ENCODE assay signal across 8 cellular contexts in genomic region chr11:12287374-12288211, GRCh38.
A peak's percentile ranks its signal among the peaks of the same experiment; 100 is the strongest.
DNase-seq lines count a peak whose midpoint lies in the region; ATAC-seq and TF ChIP-seq lines count a peak whose summit lies in the region.

No MANE protein-coding gene starts in this region.

- CTCF ChIA-PET in BJ (lab: Yijun Ruan, JAX) = interaction anchor here (0.6 to 11.6 kb wide), 28 partner anchors 10 to 1048 kb away, joined by 3 to 331 read pairs (median 4); no protein-coding TSS in a partner anchor

- TF ChIP-seq CTCF in BJ (IDR thresholded peaks at IDR 0.05; ENCODE audit: insufficient read depth, low read depth, low read length) (peak; percentile 60), retinal pigment epithelial cell (conservative IDR thresholded peaks at IDR 0.05; ENCODE audit: low read depth, low read length) (peak; percentile 71)

- no peak for ATAC-seq in GM18909 (IDR thresholded peaks at IDR 0.05; ENCODE audit: poor library complexity, unreplicated experiment)

- no peaks in the 10 kb centered on the region for H3K27me3 ChIP-seq in BJ (ENCODE audit: control insufficient read depth, insufficient read depth, low read length)

- DNase-seq in BJ (ENCODE audit: low read depth) = peak; percentile 87
- DNase-seq in HS-27A (ENCODE audit: low read depth) = peak; percentile 99
- DNase-seq in SK-N-DZ (ENCODE audit: low spot score) = peak; percentile 88
- DNase-seq in glomerular visceral epithelial cell (ENCODE audit: extremely low spot score) = peak; percentile 93
- peak; percentile 93 for DNase-seq in retinal pigment epithelial cell (ENCODE audit: low read depth)
- no peak for DNase-seq in activated gamma-delta T cell treated with Interleukin-2 at 50 U/mL for 16 hours
- DNase-seq in NCI-H1048 (lab: John Stamatoyannopoulos, UW) = no peak

- H3K36me3 ChIP-seq in BJ (ENCODE audit: control insufficient read depth, insufficient read depth, low read length) = no peaks in the 10 kb centered on the region

- POLR2A ChIA-PET in BJ (lab: Charles Lee) = interaction anchor here (0.5 to 1.8 kb wide), 6 partner anchors 201 to 1102 kb away, joined by 3 to 12 read pairs (median 3); no protein-coding TSS in a partner anchor

- peak overlapping the region; percentile 19; the same call in 1 of the 2 replicates for H3K4me3 ChIP-seq in BJ (ENCODE audit: low read depth, low read length)
- H3K4me3 ChIP-seq in retinal pigment epithelial cell (ENCODE audit: low read length) = peak overlapping the region; percentile 8

Comparison
In these comparisons a context has a peak if more than half of its experiments do, and no peak if none do; other contexts are left out.
1. DNase-seq: peak in BJ (single experiment), HS-27A (single experiment), SK-N-DZ (single experiment), glomerular visceral epithelial cell (single experiment) and retinal pigment epithelial cell (single experiment); none in activated gamma-delta T cell treated with Interleukin-2 at 50 U/mL for 16 hours (single experiment) and NCI-H1048 (single experiment).